In the genomic region with DNA sequence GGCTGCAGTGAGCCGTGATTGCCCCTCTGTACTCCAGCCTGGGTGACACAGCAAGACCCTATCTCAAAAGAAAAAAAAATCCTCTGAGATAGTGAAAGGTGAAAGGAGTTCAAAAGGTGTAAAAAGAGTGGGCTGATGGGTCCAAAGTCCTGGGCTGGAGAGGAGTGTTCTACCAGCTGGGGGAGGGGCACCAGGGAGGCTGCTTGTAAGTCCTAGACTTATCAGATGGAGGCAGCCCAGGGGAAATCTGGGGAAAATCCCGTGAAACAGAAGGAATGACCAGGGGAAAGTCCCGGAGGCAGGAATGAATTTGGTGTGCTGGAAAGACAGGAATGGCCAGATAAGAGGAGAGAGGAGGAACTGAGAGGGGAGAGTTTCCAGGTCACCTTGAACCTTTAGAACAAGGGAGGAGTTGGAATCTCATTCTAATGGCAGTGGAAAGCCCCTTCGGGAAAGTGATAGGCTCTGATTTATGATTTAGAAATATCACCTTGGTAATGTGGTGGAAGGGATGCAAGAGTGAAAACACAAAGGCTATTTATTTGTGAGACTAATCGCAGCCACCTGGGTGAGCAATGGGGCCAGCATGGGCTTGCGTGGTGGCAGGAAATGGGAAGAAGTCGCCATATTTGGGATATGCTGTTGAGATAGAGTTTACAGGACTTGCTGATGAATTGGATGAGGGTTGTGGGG, we compare ENCODE assay signal across 1 cellular context.
TF ChIP-seq lines count a peak whose summit lies in the region.

No MANE protein-coding gene starts in this region.

TF ChIP-seq in HepG2, 621 proteins besides CTCF, POLR2A, EP300 and RAD21 (continued from another document and continues in another):
- TF ChIP-seq ZHX1 (CRISPR knock-in tag; IDR thresholded peaks at IDR 0.05; ENCODE audit: low read depth), result no peak
- TF ChIP-seq CREM (IDR thresholded peaks at IDR 0.05), result peak; percentile 57; the same call in 1 of the 2 replicates
- TF ChIP-seq CREM (CRISPR knock-in tag; IDR thresholded peaks at IDR 0.05), result no peak
- TF ChIP-seq SP5 (CRISPR knock-in tag; IDR thresholded peaks at IDR 0.05; ENCODE audit: borderline replicate concordance, low read depth), result peak; percentile 49; the same call in 1 of the 2 replicates
- TF ChIP-seq ZNF598 (CRISPR knock-in tag; IDR thresholded peaks at IDR 0.05; ENCODE audit: borderline replicate concordance), result no peak
- no peak for TF ChIP-seq ARHGAP35 (CRISPR knock-in tag; IDR thresholded peaks at IDR 0.05; ENCODE audit: borderline replicate concordance)
- no peak for TF ChIP-seq ZNF550 (CRISPR knock-in tag; IDR thresholded peaks at IDR 0.05; ENCODE audit: borderline replicate concordance)
- peak; percentile 67; the same call in 1 of the 2 replicates for TF ChIP-seq NR2F2 (IDR thresholded peaks at IDR 0.05; ENCODE audit: borderline replicate concordance, low read depth)
- no peak for TF ChIP-seq HHEX (CRISPR knock-in tag; IDR thresholded peaks at IDR 0.05)
- no peak for TF ChIP-seq ZNF30 (CRISPR knock-in tag; IDR thresholded peaks at IDR 0.05)
- TF ChIP-seq, protein P1, sequence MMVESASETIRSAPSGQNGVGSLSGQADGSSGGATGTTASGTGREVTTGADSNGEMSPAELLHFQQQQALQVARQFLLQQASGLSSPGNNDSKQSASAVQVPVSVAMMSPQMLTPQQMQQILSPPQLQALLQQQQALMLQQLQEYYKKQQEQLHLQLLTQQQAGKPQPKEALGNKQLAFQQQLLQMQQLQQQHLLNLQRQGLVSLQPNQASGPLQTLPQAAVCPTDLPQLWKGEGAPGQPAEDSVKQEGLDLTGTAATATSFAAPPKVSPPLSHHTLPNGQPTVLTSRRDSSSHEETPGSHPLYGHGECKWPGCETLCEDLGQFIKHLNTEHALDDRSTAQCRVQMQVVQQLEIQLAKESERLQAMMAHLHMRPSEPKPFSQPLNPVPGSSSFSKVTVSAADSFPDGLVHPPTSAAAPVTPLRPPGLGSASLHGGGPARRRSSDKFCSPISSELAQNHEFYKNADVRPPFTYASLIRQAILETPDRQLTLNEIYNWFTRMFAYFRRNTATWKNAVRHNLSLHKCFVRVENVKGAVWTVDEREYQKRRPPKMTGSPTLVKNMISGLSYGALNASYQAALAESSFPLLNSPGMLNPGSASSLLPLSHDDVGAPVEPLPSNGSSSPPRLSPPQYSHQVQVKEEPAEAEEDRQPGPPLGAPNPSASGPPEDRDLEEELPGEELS (CRISPR knock-in tag; IDR thresholded peaks at IDR 0.05), result peak; percentile 48; the same call in 1 of the 2 replicates
- TF ChIP-seq, protein P2, sequence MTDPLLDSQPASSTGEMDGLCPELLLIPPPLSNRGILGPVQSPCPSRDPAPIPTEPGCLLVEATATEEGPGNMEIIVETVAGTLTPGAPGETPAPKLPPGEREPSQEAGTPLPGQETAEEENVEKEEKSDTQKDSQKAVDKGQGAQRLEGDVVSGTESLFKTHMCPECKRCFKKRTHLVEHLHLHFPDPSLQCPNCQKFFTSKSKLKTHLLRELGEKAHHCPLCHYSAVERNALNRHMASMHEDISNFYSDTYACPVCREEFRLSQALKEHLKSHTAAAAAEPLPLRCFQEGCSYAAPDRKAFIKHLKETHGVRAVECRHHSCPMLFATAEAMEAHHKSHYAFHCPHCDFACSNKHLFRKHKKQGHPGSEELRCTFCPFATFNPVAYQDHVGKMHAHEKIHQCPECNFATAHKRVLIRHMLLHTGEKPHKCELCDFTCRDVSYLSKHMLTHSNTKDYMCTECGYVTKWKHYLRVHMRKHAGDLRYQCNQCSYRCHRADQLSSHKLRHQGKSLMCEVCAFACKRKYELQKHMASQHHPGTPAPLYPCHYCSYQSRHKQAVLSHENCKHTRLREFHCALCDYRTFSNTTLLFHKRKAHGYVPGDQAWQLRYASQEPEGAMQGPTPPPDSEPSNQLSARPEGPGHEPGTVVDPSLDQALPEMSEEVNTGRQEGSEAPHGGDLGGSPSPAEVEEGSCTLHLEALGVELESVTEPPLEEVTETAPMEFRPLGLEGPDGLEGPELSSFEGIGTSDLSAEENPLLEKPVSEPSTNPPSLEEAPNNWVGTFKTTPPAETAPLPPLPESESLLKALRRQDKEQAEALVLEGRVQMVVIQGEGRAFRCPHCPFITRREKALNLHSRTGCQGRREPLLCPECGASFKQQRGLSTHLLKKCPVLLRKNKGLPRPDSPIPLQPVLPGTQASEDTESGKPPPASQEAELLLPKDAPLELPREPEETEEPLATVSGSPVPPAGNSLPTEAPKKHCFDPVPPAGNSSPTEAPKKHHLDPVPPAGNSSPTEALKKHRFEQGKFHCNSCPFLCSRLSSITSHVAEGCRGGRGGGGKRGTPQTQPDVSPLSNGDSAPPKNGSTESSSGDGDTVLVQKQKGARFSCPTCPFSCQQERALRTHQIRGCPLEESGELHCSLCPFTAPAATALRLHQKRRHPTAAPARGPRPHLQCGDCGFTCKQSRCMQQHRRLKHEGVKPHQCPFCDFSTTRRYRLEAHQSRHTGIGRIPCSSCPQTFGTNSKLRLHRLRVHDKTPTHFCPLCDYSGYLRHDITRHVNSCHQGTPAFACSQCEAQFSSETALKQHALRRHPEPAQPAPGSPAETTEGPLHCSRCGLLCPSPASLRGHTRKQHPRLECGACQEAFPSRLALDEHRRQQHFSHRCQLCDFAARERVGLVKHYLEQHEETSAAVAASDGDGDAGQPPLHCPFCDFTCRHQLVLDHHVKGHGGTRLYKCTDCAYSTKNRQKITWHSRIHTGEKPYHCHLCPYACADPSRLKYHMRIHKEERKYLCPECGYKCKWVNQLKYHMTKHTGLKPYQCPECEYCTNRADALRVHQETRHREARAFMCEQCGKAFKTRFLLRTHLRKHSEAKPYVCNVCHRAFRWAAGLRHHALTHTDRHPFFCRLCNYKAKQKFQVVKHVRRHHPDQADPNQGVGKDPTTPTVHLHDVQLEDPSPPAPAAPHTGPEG (CRISPR knock-in tag; IDR thresholded peaks at IDR 0.05), result no peak
- peak in 1 of 2 experiments; percentile 75; a peak in 2 of 4 replicates for TF ChIP-seq NR2F1 (CRISPR knock-in tag; IDR thresholded peaks at IDR 0.05)
- TF ChIP-seq HMG20B (CRISPR knock-in tag; conservative IDR thresholded peaks at IDR 0.05), result no peak
- TF ChIP-seq, protein P3, sequence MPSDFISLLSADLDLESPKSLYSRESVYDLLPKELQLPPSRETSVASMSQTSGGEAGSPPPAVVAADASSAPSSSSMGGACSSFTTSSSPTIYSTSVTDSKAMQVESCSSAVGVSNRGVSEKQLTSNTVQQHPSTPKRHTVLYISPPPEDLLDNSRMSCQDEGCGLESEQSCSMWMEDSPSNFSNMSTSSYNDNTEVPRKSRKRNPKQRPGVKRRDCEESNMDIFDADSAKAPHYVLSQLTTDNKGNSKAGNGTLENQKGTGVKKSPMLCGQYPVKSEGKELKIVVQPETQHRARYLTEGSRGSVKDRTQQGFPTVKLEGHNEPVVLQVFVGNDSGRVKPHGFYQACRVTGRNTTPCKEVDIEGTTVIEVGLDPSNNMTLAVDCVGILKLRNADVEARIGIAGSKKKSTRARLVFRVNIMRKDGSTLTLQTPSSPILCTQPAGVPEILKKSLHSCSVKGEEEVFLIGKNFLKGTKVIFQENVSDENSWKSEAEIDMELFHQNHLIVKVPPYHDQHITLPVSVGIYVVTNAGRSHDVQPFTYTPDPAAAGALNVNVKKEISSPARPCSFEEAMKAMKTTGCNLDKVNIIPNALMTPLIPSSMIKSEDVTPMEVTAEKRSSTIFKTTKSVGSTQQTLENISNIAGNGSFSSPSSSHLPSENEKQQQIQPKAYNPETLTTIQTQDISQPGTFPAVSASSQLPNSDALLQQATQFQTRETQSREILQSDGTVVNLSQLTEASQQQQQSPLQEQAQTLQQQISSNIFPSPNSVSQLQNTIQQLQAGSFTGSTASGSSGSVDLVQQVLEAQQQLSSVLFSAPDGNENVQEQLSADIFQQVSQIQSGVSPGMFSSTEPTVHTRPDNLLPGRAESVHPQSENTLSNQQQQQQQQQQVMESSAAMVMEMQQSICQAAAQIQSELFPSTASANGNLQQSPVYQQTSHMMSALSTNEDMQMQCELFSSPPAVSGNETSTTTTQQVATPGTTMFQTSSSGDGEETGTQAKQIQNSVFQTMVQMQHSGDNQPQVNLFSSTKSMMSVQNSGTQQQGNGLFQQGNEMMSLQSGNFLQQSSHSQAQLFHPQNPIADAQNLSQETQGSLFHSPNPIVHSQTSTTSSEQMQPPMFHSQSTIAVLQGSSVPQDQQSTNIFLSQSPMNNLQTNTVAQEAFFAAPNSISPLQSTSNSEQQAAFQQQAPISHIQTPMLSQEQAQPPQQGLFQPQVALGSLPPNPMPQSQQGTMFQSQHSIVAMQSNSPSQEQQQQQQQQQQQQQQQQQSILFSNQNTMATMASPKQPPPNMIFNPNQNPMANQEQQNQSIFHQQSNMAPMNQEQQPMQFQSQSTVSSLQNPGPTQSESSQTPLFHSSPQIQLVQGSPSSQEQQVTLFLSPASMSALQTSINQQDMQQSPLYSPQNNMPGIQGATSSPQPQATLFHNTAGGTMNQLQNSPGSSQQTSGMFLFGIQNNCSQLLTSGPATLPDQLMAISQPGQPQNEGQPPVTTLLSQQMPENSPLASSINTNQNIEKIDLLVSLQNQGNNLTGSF (CRISPR knock-in tag; IDR thresholded peaks at IDR 0.05), result no peak
- TF ChIP-seq PRDM10 (CRISPR knock-in tag; IDR thresholded peaks at IDR 0.05; ENCODE audit: low read depth), result 0 out of 2 replicates have a peak, but pooled peaks have one; percentile 34
- TF ChIP-seq, protein P4, sequence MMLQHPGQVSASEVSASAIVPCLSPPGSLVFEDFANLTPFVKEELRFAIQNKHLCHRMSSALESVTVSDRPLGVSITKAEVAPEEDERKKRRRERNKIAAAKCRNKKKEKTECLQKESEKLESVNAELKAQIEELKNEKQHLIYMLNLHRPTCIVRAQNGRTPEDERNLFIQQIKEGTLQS (CRISPR knock-in tag; IDR thresholded peaks at IDR 0.05), result no peak
- no peak for TF ChIP-seq ETV5 (CRISPR knock-in tag; IDR thresholded peaks at IDR 0.05; ENCODE audit: borderline replicate concordance)
- TF ChIP-seq PHF5A (CRISPR knock-in tag; IDR thresholded peaks at IDR 0.05; ENCODE audit: low read depth, unreplicated experiment), result no peak
- TF ChIP-seq ZFAT (CRISPR knock-in tag; conservative IDR thresholded peaks at IDR 0.05), result no peak
- no peak for TF ChIP-seq HMGXB4 (CRISPR knock-in tag; IDR thresholded peaks at IDR 0.05; ENCODE audit: borderline replicate concordance in 1 of 2, low read depth in 1 of 2)
- TF ChIP-seq ZSCAN22 (CRISPR knock-in tag; IDR thresholded peaks at IDR 0.05), result peak; percentile 61; the same call in 1 of the 2 replicates
- no peak for TF ChIP-seq CC2D1A (CRISPR knock-in tag; IDR thresholded peaks at IDR 0.05)
- TF ChIP-seq CSRNP1 (CRISPR knock-in tag; IDR thresholded peaks at IDR 0.05), result no peak
